14 cellular contexts compared by ENCODE assay signal in the genomic region with DNA sequence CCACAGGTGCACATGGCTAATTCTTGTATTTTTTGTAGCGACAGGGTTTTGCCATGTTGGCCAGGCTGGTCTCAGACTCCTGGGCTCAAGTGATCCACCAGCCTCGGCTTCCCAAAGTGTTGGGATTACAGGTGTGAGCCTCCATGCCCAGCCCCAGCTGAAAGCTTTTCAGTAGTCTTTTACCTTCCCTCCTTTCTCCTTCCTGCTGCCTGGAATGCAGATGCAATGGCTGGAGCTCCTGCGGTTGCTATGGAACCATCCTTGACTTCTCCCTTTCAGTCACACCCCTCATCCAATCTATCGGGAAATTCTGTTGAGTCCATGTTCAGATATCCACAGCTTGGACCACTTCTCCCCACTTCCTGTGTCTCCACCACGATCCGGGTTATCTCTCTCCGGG. TPM values are rescaled to one million over a fixed set of nuclear protein-coding genes. Genes with fewer than 3 reads are reported as not detected.
DNase-seq lines count a peak whose midpoint lies in the region; ATAC-seq, FAIRE-seq and TF ChIP-seq lines count a peak whose summit lies in the region.
"Had no signal": no experiment of that assay in that cellular context is flagged by ENCODE, and none has a peak within 500 bp of the region (broad histone marks: within the 10 kb centered on the region; RNA-seq: fewer than 3 reads in every experiment).

No MANE protein-coding gene starts in this region.

- TF ChIP-seq RAD21 in IMR-90 (IDR thresholded peaks at IDR 0.05; ENCODE audit: low read length): no peak

- H4K20me1 ChIP-seq in IMR-90 (ENCODE audit: insufficient read depth, low read length): no peaks in the 10 kb centered on the region
- H4K20me1 ChIP-seq: BLaER1 had no signal

- H2AK5ac ChIP-seq in IMR-90 (ENCODE audit: low read depth, low read length) (0 out of 2 replicates have a peak overlapping the region, but pooled peaks have one; percentile 16), neuronal stem cell (ENCODE audit: low read depth, low read length) (peak overlapping the region; percentile 82)

- H3K4me2 ChIP-seq in IMR-90 (ENCODE audit: low read depth, low read length): no peak overlapping the region
- H3K4me2 ChIP-seq in neuronal stem cell (ENCODE audit: insufficient read depth, low read length, poor library complexity, severe bottlenecking): no peak overlapping the region

- H3K14ac ChIP-seq in IMR-90 (replicated peaks; ENCODE audit: low read depth, low read length): no peak overlapping the region
- H3K14ac ChIP-seq in neuronal stem cell (ENCODE audit: low read length): no peak overlapping the region

- H2BK5ac ChIP-seq in IMR-90 (ENCODE audit: low read depth, low read length, poor library complexity, severe bottlenecking) (no peak overlapping the region), neuronal stem cell (ENCODE audit: low read length) (no peak overlapping the region)

- FAIRE-seq in frontal cortex (lab: Jason Lieb, UNC): no peak

- TF ChIP-seq POLR2A in IMR-90 (IDR thresholded peaks at IDR 0.05; ENCODE audit: low read depth, low read length) (no peak), tibial nerve (IDR thresholded peaks at IDR 0.05) (no peak)

- in situ Hi-C loops in IMR-90 (cut with MboI; ENCODE audit: low sequenced_read_pairs): no loop called here

- no peak overlapping the region for H4K5ac ChIP-seq in IMR-90 (ENCODE audit: low read depth, low read length)

- dilution Hi-C loops in IMR-90 (cut with HindIII; ENCODE audit: low sequenced_read_pairs, unreplicated experiment): no loop called here

- H3K4me3 Mint-ChIP-seq in activated CD4-positive, alpha-beta T cell treated with anti-CD3 and anti-CD28 coated beads, Interleukin-2, amount 10 ng/mL, durations not matched to agents 7 days and 5 days: no peak overlapping the region
- H3K4me3 Mint-ChIP-seq in endothelial cell (ENCODE audit: unreplicated experiment): no peak overlapping the region

- H3K27ac ChIP-seq in IMR-90 (ENCODE audit: insufficient read depth, low read length) (no peak overlapping the region), neuronal stem cell (replicated peaks; ENCODE audit: low read length) (no peak overlapping the region), tibial nerve (no peak overlapping the region)
- H3K27ac ChIP-seq: 22Rv1 had no signal

- H3K79me1 ChIP-seq in IMR-90 (ENCODE audit: low read depth in 1 of 2, low read length in 2 of 2): no peaks in the 10 kb centered on the region
- no peaks in the 10 kb centered on the region for H3K79me1 ChIP-seq in neuronal stem cell (ENCODE audit: low read depth, low read length)

- H3K36me3 Mint-ChIP-seq in activated CD4-positive, alpha-beta T cell treated with anti-CD3 and anti-CD28 coated beads, Interleukin-2, amount 10 ng/mL, durations not matched to agents 7 days and 5 days (ENCODE audit: low read depth): no peaks in the 10 kb centered on the region
- H3K36me3 Mint-ChIP-seq in endothelial cell (ENCODE audit: low read depth, unreplicated experiment): no peaks in the 10 kb centered on the region

- POLR2A ChIA-PET in activated CD4-positive, alpha-beta T cell treated with anti-CD3 and anti-CD28 coated beads, Interleukin-2, amount 10 ng/mL, durations not matched to agents 7 days and 5 days (lab: Charles Lee): no interaction called here
- POLR2A ChIA-PET in IMR-90 (lab: Charles Lee; ENCODE audit: unreplicated experiment): no interaction called here

- peak overlapping the region; percentile 55 for H2AK9ac ChIP-seq in IMR-90 (replicated peaks; ENCODE audit: low read depth, low read length, poor library complexity)

- H3K4me1 ChIP-seq in IMR-90 (ENCODE audit: control insufficient read depth, insufficient read depth, low read length): peaks cover 6% of the 10 kb centered on the region; the same call in 1 of the 2 replicates
- peaks cover 12 to 28% of the 10 kb centered on the region in 2 donors for H3K4me1 ChIP-seq in neuronal stem cell (ENCODE audit: control insufficient read depth in 2 of 2, insufficient read depth in 1 of 2, low read depth in 1 of 2, low read length in 2 of 2)
- peaks cover 0 to 18% (median 12%) of the 10 kb centered on the region in 4 donors for H3K4me1 ChIP-seq in tibial nerve

- H4K8ac ChIP-seq in IMR-90 (ENCODE audit: low read depth in 2 of 2, low read length in 2 of 2) (no peak overlapping the region), neuronal stem cell (ENCODE audit: low read depth, low read length) (no peak overlapping the region)

- intact Hi-C loops in IMR-90 (cut with micrococcal nuclease): no loop called here

- peaks cover 4% of the 10 kb centered on the region for H3K4me1 Mint-ChIP-seq in activated CD4-positive, alpha-beta T cell treated with anti-CD3 and anti-CD28 coated beads, Interleukin-2, amount 10 ng/mL, durations not matched to agents 7 days and 5 days
- H3K4me1 Mint-ChIP-seq in endothelial cell (ENCODE audit: unreplicated experiment): peaks cover 4% of the 10 kb centered on the region

- H3K18ac ChIP-seq in IMR-90 (ENCODE audit: low read depth, low read length) (no peak overlapping the region), neuronal stem cell (ENCODE audit: low read length) (no peak overlapping the region)

- no peak for ATAC-seq in IMR-90 (ENCODE audit: low read depth)

- no peak overlapping the region for H3K56ac ChIP-seq in IMR-90 (ENCODE audit: extremely low read depth, insufficient read depth, low read length)

- H3K9ac ChIP-seq in IMR-90 (ENCODE audit: low read depth, low read length) (no peak overlapping the region), neuronal stem cell (ENCODE audit: low read depth, low read length, poor library complexity) (no peak overlapping the region)
- H3K9ac ChIP-seq: BLaER1 had no signal

- CTCF ChIA-PET in activated CD4-positive, alpha-beta T cell treated with anti-CD3 and anti-CD28 coated beads, Interleukin-2, amount 10 ng/mL, durations not matched to agents 7 days and 5 days (lab: Charles Lee): interaction anchor here (2.8 kb wide), 1 partner anchor 15 kb away, joined by 10 read pairs; no protein-coding TSS in a partner anchor
- CTCF ChIA-PET in IMR-90 (lab: Yijun Ruan, JAX): interaction anchor here (0.6 kb wide), 1 partner anchor 20 kb away, joined by 4 read pairs; no protein-coding TSS in a partner anchor

- H2BK15ac ChIP-seq in IMR-90 (ENCODE audit: low read depth, low read length) (no peak overlapping the region), neuronal stem cell (ENCODE audit: low read length) (peak overlapping the region; percentile 38)

- H3K27ac Mint-ChIP-seq in activated CD4-positive, alpha-beta T cell treated with anti-CD3 and anti-CD28 coated beads, Interleukin-2, amount 10 ng/mL, durations not matched to agents 7 days and 5 days: peak overlapping the region; percentile 27
- peak overlapping the region; percentile 15 for H3K27ac Mint-ChIP-seq in endothelial cell (ENCODE audit: unreplicated experiment)

- H3K27me3 ChIP-seq in IMR-90 (ENCODE audit: control insufficient read depth, insufficient read depth, low read length) (peaks cover 6% of the 10 kb centered on the region; the same call in 1 of the 2 replicates), neuronal stem cell (ENCODE audit: control insufficient read depth in 3 of 3, insufficient read depth in 3 of 3, low read depth in 1 of 3, low read length in 3 of 3) (peaks cover 0 to 19% (median 3%) of the 10 kb centered on the region in 3 experiments), tibial nerve (no peaks in the 10 kb centered on the region)

- no peak overlapping the region for H3K4me3 ChIP-seq in IMR-90 (ENCODE audit: insufficient read depth, low read depth, low read length)
- H3K4me3 ChIP-seq in neuronal stem cell (ENCODE audit: low read length in 2 of 2): no peak overlapping the region
- no peak overlapping the region for H3K4me3 ChIP-seq in tibial nerve
- H3K4me3 ChIP-seq: BLaER1 had no signal

- no peak overlapping the region for H2AFZ ChIP-seq in IMR-90 (replicated peaks; ENCODE audit: low read length, poor library complexity)
- no peak overlapping the region for H2AFZ ChIP-seq in neuronal stem cell (ENCODE audit: low read length)

- H3K9me3 Mint-ChIP-seq in activated CD4-positive, alpha-beta T cell treated with anti-CD3 and anti-CD28 coated beads, Interleukin-2, amount 10 ng/mL, durations not matched to agents 7 days and 5 days: no peaks in the 10 kb centered on the region
- H3K9me3 Mint-ChIP-seq in endothelial cell (ENCODE audit: unreplicated experiment): no peaks in the 10 kb centered on the region

- no peak overlapping the region for H2BK20ac ChIP-seq in IMR-90 (ENCODE audit: low read depth, low read length)

- H3K23ac ChIP-seq in IMR-90 (ENCODE audit: low read depth, low read length) (no peak overlapping the region), neuronal stem cell (ENCODE audit: low read depth, low read length, poor library complexity) (no peak overlapping the region)

- H3K9me3 ChIP-seq in IMR-90 (ENCODE audit: control insufficient read depth, insufficient read depth, low read length): no peaks in the 10 kb centered on the region
- H3K9me3 ChIP-seq in neuronal stem cell (replicated peaks in 1 of 2; ENCODE audit: control insufficient read depth in 2 of 2, insufficient read depth in 1 of 2, low read depth in 1 of 2, low read length in 2 of 2): no peaks in the 10 kb centered on the region
- no peaks in the 10 kb centered on the region for H3K9me3 ChIP-seq in tibial nerve
- H3K9me3 ChIP-seq: BLaER1 had no signal

- H4K91ac ChIP-seq in IMR-90 (ENCODE audit: insufficient read depth, low read depth, low read length) (no peak overlapping the region), neuronal stem cell (ENCODE audit: low read depth, low read length, poor library complexity) (no peak overlapping the region)

- no peaks in the 10 kb centered on the region for H3K9me1 ChIP-seq in IMR-90 (ENCODE audit: insufficient read depth, low read length)

- TF ChIP-seq CTCF in IMR-90 (conservative IDR thresholded peaks at IDR 0.05; ENCODE audit: low read depth, low read length): no peak
- TF ChIP-seq CTCF in endothelial cell (IDR thresholded peaks at IDR 0.05; ENCODE audit: unreplicated experiment): no peak
- no peak for TF ChIP-seq CTCF in tibial nerve (IDR thresholded peaks at IDR 0.05)

- WGBS in IMR-90 (ENCODE audit: extremely low coverage in 2 of 2, insufficient read length in 1 of 2), 2 experiments: 80% methylated on average over 6 of the region's 7 CpGs; no CpG with 5 or more reads in 1 of the 2 experiments
- WGBS in neuronal stem cell (ENCODE audit: extremely low coverage in 2 of 2, insufficient read length in 2 of 2, insufficient replicate concordance in 1 of 2), 2 donors: no CpG with 5 or more reads among the region's 7 CpGs
- 90 to 95% methylated on average over 7 of the region's 7 CpGs for WGBS in tibial nerve, 2 donors

- H3K36me3 ChIP-seq in IMR-90 (ENCODE audit: control insufficient read depth, insufficient read depth, low read length) (no peaks in the 10 kb centered on the region), neuronal stem cell (replicated peaks in 1 of 2; ENCODE audit: control insufficient read depth in 2 of 2, insufficient read depth in 2 of 2, low read length in 2 of 2) (no peaks in the 10 kb centered on the region), tibial nerve (no peaks in the 10 kb centered on the region)
- H3K36me3 ChIP-seq: BLaER1 had no signal

- BruUV-seq in IMR-90 (replicated peaks; lab: Mats Ljungman, UMichigan): no TSS peak

- TF ChIP-seq EP300 in tibial nerve (IDR thresholded peaks at IDR 0.05): no peak

- H2BK120ac ChIP-seq in IMR-90 (ENCODE audit: low read depth, low read length) (no peak overlapping the region), neuronal stem cell (ENCODE audit: low read depth, low read length) (peak overlapping the region; percentile 24)

- DNase-seq in activated CD4-positive, alpha-beta T cell treated with anti-CD3 and anti-CD28 coated beads, Interleukin-2, amount 10 ng/mL, durations not matched to agents 7 days and 5 days: no peak
- DNase-seq in activated CD4-positive, alpha-beta T cell treated with anti-CD3 and anti-CD28 coated beads, Interleukin-2, amount 50 U/mL, for 1 hour: no peak
- DNase-seq in IMR-90: no peak
- DNase-seq in endothelial cell (ENCODE audit: low spot score): no peak
- DNase-seq in neuronal stem cell (ENCODE audit: low spot score): no peak
- DNase-seq in NCI-H1417 treated with DMSO at 0.1 percent for 48 hours (lab: John Stamatoyannopoulos, UW): no peak
- no peak for DNase-seq in frontal cortex (ENCODE audit: low spot score in 2 of 2)
- DNase-seq in tibial nerve (ENCODE audit: low spot score in 2 of 2): no peak
- DNase-seq: H7, NCI-H1694, NCI-H2107, NCI-H345 had no signal

- H2BK12ac ChIP-seq in neuronal stem cell (ENCODE audit: low read length): no peak overlapping the region

- no peak overlapping the region for H3K4ac ChIP-seq in IMR-90 (ENCODE audit: low read depth, low read length)
- no peak overlapping the region for H3K4ac ChIP-seq in neuronal stem cell (ENCODE audit: low read length)

- peaks cover 2% of the 10 kb centered on the region for H3K27me3 Mint-ChIP-seq in activated CD4-positive, alpha-beta T cell treated with anti-CD3 and anti-CD28 coated beads, Interleukin-2, amount 10 ng/mL, durations not matched to agents 7 days and 5 days
- peaks cover 7% of the 10 kb centered on the region for H3K27me3 Mint-ChIP-seq in endothelial cell (ENCODE audit: unreplicated experiment)

RNA-seq across cellular contexts. Expression of gene SLC38A10, which starts 12.5 kb away (rescaled TPM):
- total RNA-seq in activated CD4-positive, alpha-beta T cell treated with anti-CD3 and anti-CD28 coated beads, Interleukin-2, amount 10 ng/mL, durations not matched to agents 7 days and 5 days: 100 to 1,000 TPM in 1 of 2 experiments, 10 to 100 TPM in 1; 94.4 to 109 TPM
- 12.7 and 14.2 TPM in 2 replicates for total RNA-seq in IMR-90 (2012; rRNA removed)
- 46.7 and 53.2 TPM in 2 replicates for polyA plus RNA-seq in IMR-90 (2012; rRNA removed)
- 40.4 and 68.1 TPM in 2 replicates for polyA plus RNA-seq in IMR-90 (2012; cell fraction: cytosol; rRNA removed)
- polyA plus RNA-seq in IMR-90 (2012; cell fraction: nucleus; rRNA removed; ENCODE audit: low replicate concordance): 86.4 and 189 TPM in 2 replicates
- 57.2 TPM for total RNA-seq in endothelial cell (ENCODE audit: unreplicated experiment)
- polyA plus RNA-seq in neuronal stem cell (2013, experiment 1 of 2): 7.2 TPM
- 7.3 TPM for polyA plus RNA-seq in neuronal stem cell (2013, experiment 2 of 2)
- total RNA-seq in frontal cortex: 13.9 TPM
- 100 to 1,000 TPM in 2 of 4 donors, 10 to 100 TPM in 2; 80.0 to 149 (median 123) TPM for total RNA-seq in tibial nerve
